ENCODE assay signal across 8 cellular contexts in genomic region chr12:85468356-85469157, GRCh38.
DNase-seq lines count a peak whose midpoint lies in the region; ATAC-seq, FAIRE-seq and TF ChIP-seq lines count a peak whose summit lies in the region.

No MANE protein-coding gene starts in this region.

- DNase-seq in NCI-H2196 (lab: John Stamatoyannopoulos, UW; ENCODE audit: unreplicated experiment) (peak; percentile 13), NCI-H2196 treated with DMSO at 0.1 percent for 48 hours (lab: John Stamatoyannopoulos, UW; ENCODE audit: unreplicated experiment) (no peak), RWPE1 (ENCODE audit: low spot score) (peak; percentile 62), cardiac fibroblast (ENCODE audit: low read depth in 2 of 2) (peak; percentile 78 to 82), spleen (no peak)

- CTCF ChIA-PET in RWPE1 (lab: Yijun Ruan, JAX) = interaction anchor here (0.5 to 1.5 kb wide), 11 partner anchors 85 to 479 kb away, joined by 3 to 11 read pairs (median 4); partner anchors contain the start of gene RASSF9

- H3K27me3 ChIP-seq in HUES64 (ENCODE audit: insufficient read depth, low read length) = no peaks in the 10 kb centered on the region
- peaks cover 0 to 6% (median 0%) of the 10 kb centered on the region in 7 donors for H3K27me3 ChIP-seq in spleen (replicated peaks in 1 of 7)

- H3K4me1 ChIP-seq in HUES64 (ENCODE audit: insufficient read depth, low read length) (peaks cover 22% of the 10 kb centered on the region), spleen (peaks cover 0 to 15% (median 6%) of the 10 kb centered on the region in 6 donors)

- POLR2A ChIA-PET in RWPE1 (lab: Yijun Ruan, JAX; ENCODE audit: low non-redundant PET) = no interaction called here

- intact Hi-C loops in spleen (cut with DNase I; ENCODE audit: low total_unique reads) = loop anchor here (5.0 kb wide), 1 partner anchor 399 kb away; no protein-coding TSS in a partner anchor

- peak; percentile 88 for FAIRE-seq in islet of Langerhans (lab: Jason Lieb, UNC)

- no peaks in the 10 kb centered on the region for H3K36me3 ChIP-seq in HUES64 (ENCODE audit: insufficient read depth, low read length)
- H3K36me3 ChIP-seq in spleen = no peaks in the 10 kb centered on the region

- H3K9me3 ChIP-seq in HUES64 (ENCODE audit: insufficient read depth, low read depth, low read length) (no peaks in the 10 kb centered on the region), spleen (no peaks in the 10 kb centered on the region)

- no peak for TF ChIP-seq POLR2A in spleen (IDR thresholded peaks at IDR 0.05)

- TF ChIP-seq CTCF in RWPE1 (conservative IDR thresholded peaks at IDR 0.05; ENCODE audit: low read depth) = peak; percentile 84
- peak; percentile 86 for TF ChIP-seq CTCF in cardiac fibroblast (IDR thresholded peaks at IDR 0.05; ENCODE audit: low read depth, low read length)
- TF ChIP-seq CTCF in spleen (IDR thresholded peaks at IDR 0.05 in 8 of 11, conservative IDR thresholded peaks at IDR 0.05 in 3 of 11) = peak; percentile 25 to 72 (median 63)

- H3K4me3 ChIP-seq in HUES64 (ENCODE audit: low read length) (peak overlapping the region; percentile 52), cardiac fibroblast (replicated peaks in 1 of 2; ENCODE audit: low read depth in 2 of 2, low read length in 2 of 2) (peak overlapping the region; percentile 19 to 32), spleen (peak overlapping the region in 7 of 8 donors; percentile 22 to 63 (median 32))

- peak; percentile 98 for ATAC-seq in GM21737 (IDR thresholded peaks at IDR 0.05; ENCODE audit: unreplicated experiment)

- H3K27ac ChIP-seq in HUES64 (ENCODE audit: low read depth, low read length) (peak overlapping the region; percentile 77), RWPE1 (no peak overlapping the region), spleen (no peak overlapping the region)

- 4% methylated on average over 13 of the region's 15 CpGs for WGBS in HUES64
- WGBS in spleen, 5 donors = 12 to 17% (median 16%) methylated on average over 15 of the region's 15 CpGs

- H3K9ac ChIP-seq in HUES64 (ENCODE audit: low read depth, low read length) = peak overlapping the region; percentile 66

Comparison
In these comparisons a context has a peak if more than half of its experiments do, and no peak if none do; other contexts are left out.
1. DNase-seq: peak in NCI-H2196 (single experiment), RWPE1 (single experiment) and cardiac fibroblast (2 of 2); none in NCI-H2196 treated with DMSO at 0.1 percent for 48 hours (single experiment) and spleen (single experiment).
2. Peak in every context shown above with its lines, with median percentiles within 50 percentile points of each other: H3K4me3 ChIP-seq and CTCF ChIP-seq.